In the genomic region with DNA sequence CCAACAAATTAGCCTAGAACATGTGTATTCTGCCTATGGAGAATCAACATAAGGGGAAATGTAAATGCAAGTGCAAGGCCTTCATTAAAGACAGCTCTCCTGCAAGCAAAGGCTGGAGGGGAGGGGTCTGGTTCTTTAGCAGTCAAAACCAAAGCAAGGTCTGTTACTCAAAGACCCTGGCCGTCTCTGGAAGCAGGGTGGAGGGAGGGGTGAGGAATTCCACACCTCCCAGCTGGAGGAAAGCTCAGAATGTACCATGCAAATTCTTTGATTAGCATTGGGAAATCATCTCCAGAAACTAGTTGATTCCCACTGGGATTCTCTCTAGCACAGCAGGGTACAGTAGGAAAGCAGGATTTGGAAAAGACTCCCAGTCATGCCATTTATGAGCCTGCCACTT, we compare ENCODE assay signal across 1 cellular context.
TF ChIP-seq lines count a peak whose summit lies in the region.

No MANE protein-coding gene starts in this region.

TF ChIP-seq in GM23338, 12 proteins besides CTCF, POLR2A, EP300 and RAD21:
- TF ChIP-seq, protein P1, sequence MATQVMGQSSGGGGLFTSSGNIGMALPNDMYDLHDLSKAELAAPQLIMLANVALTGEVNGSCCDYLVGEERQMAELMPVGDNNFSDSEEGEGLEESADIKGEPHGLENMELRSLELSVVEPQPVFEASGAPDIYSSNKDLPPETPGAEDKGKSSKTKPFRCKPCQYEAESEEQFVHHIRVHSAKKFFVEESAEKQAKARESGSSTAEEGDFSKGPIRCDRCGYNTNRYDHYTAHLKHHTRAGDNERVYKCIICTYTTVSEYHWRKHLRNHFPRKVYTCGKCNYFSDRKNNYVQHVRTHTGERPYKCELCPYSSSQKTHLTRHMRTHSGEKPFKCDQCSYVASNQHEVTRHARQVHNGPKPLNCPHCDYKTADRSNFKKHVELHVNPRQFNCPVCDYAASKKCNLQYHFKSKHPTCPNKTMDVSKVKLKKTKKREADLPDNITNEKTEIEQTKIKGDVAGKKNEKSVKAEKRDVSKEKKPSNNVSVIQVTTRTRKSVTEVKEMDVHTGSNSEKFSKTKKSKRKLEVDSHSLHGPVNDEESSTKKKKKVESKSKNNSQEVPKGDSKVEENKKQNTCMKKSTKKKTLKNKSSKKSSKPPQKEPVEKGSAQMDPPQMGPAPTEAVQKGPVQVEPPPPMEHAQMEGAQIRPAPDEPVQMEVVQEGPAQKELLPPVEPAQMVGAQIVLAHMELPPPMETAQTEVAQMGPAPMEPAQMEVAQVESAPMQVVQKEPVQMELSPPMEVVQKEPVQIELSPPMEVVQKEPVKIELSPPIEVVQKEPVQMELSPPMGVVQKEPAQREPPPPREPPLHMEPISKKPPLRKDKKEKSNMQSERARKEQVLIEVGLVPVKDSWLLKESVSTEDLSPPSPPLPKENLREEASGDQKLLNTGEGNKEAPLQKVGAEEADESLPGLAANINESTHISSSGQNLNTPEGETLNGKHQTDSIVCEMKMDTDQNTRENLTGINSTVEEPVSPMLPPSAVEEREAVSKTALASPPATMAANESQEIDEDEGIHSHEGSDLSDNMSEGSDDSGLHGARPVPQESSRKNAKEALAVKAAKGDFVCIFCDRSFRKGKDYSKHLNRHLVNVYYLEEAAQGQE (IDR thresholded peaks at IDR 0.05; ENCODE audit: unreplicated experiment): no peak
- TF ChIP-seq, protein P2, sequence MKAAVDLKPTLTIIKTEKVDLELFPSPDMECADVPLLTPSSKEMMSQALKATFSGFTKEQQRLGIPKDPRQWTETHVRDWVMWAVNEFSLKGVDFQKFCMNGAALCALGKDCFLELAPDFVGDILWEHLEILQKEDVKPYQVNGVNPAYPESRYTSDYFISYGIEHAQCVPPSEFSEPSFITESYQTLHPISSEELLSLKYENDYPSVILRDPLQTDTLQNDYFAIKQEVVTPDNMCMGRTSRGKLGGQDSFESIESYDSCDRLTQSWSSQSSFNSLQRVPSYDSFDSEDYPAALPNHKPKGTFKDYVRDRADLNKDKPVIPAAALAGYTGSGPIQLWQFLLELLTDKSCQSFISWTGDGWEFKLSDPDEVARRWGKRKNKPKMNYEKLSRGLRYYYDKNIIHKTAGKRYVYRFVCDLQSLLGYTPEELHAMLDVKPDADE (IDR thresholded peaks at IDR 0.05): no peak
- TF ChIP-seq JUNB (IDR thresholded peaks at IDR 0.05; ENCODE audit: unreplicated experiment) (no peak), CREB1 (CRISPR knock-in tag; IDR thresholded peaks at IDR 0.05; ENCODE audit: low read depth) (no peak), STAT1 (IDR thresholded peaks at IDR 0.05; ENCODE audit: unreplicated experiment) (no peak), ZNF114 (CRISPR knock-in tag; IDR thresholded peaks at IDR 0.05) (no peak)
- TF ChIP-seq, protein P3, sequence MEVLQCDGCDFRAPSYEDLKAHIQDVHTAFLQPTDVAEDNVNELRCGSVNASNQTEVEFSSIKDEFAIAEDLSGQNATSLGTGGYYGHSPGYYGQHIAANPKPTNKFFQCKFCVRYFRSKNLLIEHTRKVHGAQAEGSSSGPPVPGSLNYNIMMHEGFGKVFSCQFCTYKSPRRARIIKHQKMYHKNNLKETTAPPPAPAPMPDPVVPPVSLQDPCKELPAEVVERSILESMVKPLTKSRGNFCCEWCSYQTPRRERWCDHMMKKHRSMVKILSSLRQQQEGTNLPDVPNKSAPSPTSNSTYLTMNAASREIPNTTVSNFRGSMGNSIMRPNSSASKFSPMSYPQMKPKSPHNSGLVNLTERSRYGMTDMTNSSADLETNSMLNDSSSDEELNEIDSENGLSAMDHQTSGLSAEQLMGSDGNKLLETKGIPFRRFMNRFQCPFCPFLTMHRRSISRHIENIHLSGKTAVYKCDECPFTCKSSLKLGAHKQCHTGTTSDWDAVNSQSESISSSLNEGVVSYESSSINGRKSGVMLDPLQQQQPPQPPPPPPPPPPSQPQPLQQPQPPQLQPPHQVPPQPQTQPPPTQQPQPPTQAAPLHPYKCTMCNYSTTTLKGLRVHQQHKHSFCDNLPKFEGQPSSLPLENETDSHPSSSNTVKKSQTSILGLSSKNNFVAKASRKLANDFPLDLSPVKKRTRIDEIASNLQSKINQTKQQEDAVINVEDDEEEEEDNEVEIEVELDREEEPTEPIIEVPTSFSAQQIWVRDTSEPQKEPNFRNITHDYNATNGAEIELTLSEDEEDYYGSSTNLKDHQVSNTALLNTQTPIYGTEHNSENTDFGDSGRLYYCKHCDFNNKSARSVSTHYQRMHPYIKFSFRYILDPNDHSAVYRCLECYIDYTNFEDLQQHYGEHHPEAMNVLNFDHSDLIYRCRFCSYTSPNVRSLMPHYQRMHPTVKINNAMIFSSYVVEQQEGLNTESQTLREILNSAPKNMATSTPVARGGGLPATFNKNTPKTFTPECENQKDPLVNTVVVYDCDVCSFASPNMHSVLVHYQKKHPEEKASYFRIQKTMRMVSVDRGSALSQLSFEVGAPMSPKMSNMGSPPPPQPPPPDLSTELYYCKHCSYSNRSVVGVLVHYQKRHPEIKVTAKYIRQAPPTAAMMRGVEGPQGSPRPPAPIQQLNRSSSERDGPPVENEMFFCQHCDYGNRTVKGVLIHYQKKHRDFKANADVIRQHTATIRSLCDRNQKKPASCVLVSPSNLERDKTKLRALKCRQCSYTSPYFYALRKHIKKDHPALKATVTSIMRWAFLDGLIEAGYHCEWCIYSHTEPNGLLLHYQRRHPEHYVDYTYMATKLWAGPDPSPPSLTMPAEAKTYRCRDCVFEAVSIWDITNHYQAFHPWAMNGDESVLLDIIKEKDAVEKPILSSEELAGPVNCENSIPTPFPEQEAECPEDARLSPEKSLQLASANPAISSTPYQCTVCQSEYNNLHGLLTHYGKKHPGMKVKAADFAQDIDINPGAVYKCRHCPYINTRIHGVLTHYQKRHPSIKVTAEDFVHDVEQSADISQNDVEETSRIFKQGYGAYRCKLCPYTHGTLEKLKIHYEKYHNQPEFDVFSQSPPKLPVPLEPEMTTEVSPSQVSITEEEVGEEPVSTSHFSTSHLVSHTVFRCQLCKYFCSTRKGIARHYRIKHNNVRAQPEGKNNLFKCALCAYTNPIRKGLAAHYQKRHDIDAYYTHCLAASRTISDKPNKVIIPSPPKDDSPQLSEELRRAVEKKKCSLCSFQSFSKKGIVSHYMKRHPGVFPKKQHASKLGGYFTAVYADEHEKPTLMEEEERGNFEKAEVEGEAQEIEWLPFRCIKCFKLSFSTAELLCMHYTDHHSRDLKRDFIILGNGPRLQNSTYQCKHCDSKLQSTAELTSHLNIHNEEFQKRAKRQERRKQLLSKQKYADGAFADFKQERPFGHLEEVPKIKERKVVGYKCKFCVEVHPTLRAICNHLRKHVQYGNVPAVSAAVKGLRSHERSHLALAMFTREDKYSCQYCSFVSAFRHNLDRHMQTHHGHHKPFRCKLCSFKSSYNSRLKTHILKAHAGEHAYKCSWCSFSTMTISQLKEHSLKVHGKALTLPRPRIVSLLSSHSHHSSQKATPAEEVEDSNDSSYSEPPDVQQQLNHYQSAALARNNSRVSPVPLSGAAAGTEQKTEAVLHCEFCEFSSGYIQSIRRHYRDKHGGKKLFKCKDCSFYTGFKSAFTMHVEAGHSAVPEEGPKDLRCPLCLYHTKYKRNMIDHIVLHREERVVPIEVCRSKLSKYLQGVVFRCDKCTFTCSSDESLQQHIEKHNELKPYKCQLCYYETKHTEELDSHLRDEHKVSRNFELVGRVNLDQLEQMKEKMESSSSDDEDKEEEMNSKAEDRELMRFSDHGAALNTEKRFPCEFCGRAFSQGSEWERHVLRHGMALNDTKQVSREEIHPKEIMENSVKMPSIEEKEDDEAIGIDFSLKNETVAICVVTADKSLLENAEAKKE (CRISPR knock-in tag; IDR thresholded peaks at IDR 0.05): no peak
